ENCODE assay signal across 5 cellular contexts in genomic region chr14:70426555-70426954, GRCh38. TPM values are rescaled to one million over a fixed set of nuclear protein-coding genes. Genes with fewer than 3 reads are reported as not detected.
"Had no signal": no experiment of that assay in that cellular context is flagged by ENCODE, and none has a peak within 500 bp of the region (broad histone marks: within the 10 kb centered on the region; RNA-seq: fewer than 3 reads in every experiment).

No MANE protein-coding gene starts in this region.

RNA-seq across cellular contexts. Expression of gene ADAM21, which starts 25.4 kb away (rescaled TPM):
- total RNA-seq: colonic mucosa, endothelial cell of umbilical vein, epithelial cell of proximal tubule, esophagus mucosa, esophagus squamous epithelium had no signal
